In genomic region chr6:132279592-132280139, GRCh38 we compare ENCODE assay signal across 1 cellular context.
TF ChIP-seq lines count a peak whose summit lies in the region.

No MANE protein-coding gene starts in this region.

TF ChIP-seq in HEK293, 187 proteins besides CTCF, POLR2A, EP300 and RAD21 (continued from another document):
- no peak for TF ChIP-seq ZBTB10 (tag by site-specific recombination; IDR thresholded peaks at IDR 0.05)
- TF ChIP-seq ZNF561 (tag by site-specific recombination; IDR thresholded peaks at IDR 0.05; ENCODE audit: borderline replicate concordance): peak; percentile 55; the same call in 1 of the 2 replicates
- TF ChIP-seq ZNF211 (tag by site-specific recombination; IDR thresholded peaks at IDR 0.05; ENCODE audit: low read depth): no peak
- TF ChIP-seq ZBTB17 (tag by site-specific recombination; IDR thresholded peaks at IDR 0.05): peak; percentile 32; the same call in 1 of the 2 replicates
- peak; percentile 78; the same call in 1 of the 2 replicates for TF ChIP-seq ZFP37 (tag by site-specific recombination; IDR thresholded peaks at IDR 0.05)
